ENCODE assay signal across 9 cellular contexts in genomic region chr4:188781655-188782054, GRCh38.
DNase-seq lines count a peak whose midpoint lies in the region; ATAC-seq and TF ChIP-seq lines count a peak whose summit lies in the region.
"Had no signal": no experiment of that assay in that cellular context is flagged by ENCODE, and none has a peak within 500 bp of the region (broad histone marks: within the 10 kb centered on the region; RNA-seq: fewer than 3 reads in every experiment).

No MANE protein-coding gene starts in this region.

- TF ChIP-seq CTCF in upper lobe of right lung (IDR thresholded peaks at IDR 0.05) = peak; percentile 29

- no peaks in the 10 kb centered on the region for H3K27me3 Mint-ChIP-seq in activated naive CD8-positive, alpha-beta T cell treated with anti-CD3 and anti-CD28 coated beads, Interleukin-2, amount 50 U/mL, for 24 hours
- H3K27me3 Mint-ChIP-seq: B cell had no signal

- peaks cover 9% of the 10 kb centered on the region for H3K9me3 Mint-ChIP-seq in activated naive CD8-positive, alpha-beta T cell treated with anti-CD3 and anti-CD28 coated beads, Interleukin-2, amount 50 U/mL, for 24 hours

- no peaks in the 10 kb centered on the region for H3K27me3 ChIP-seq in upper lobe of right lung

- in situ Hi-C loops in SK-MEL-5 (cut with HindIII; ENCODE audit: low pct_unique_long_range_greater_than_20kb, low sequenced_read_pairs) = no loop called here

- ATAC-seq in upper lobe of right lung (no peak), HG02571 (IDR thresholded peaks at IDR 0.05; ENCODE audit: unreplicated experiment) (no peak), HG03135 (IDR thresholded peaks at IDR 0.05; ENCODE audit: unreplicated experiment) (no peak)
- no peak for ATAC-seq in activated naive CD8-positive, alpha-beta T cell treated with anti-CD3 and anti-CD28 coated beads, Interleukin-2, amount 50 U/mL, for 24 hours

- H3K27ac Mint-ChIP-seq in activated naive CD8-positive, alpha-beta T cell treated with anti-CD3 and anti-CD28 coated beads, Interleukin-2, amount 50 U/mL, for 24 hours = no peak overlapping the region
- H3K27ac Mint-ChIP-seq: B cell had no signal

- H3K4me1 Mint-ChIP-seq in activated naive CD8-positive, alpha-beta T cell treated with anti-CD3 and anti-CD28 coated beads, Interleukin-2, amount 50 U/mL, for 24 hours = no peaks in the 10 kb centered on the region
- H3K4me1 Mint-ChIP-seq: B cell had no signal

- no peaks in the 10 kb centered on the region for H3K36me3 ChIP-seq in upper lobe of right lung

- no peak overlapping the region for H3K27ac ChIP-seq in upper lobe of right lung

- intact Hi-C loops in upper lobe of right lung (cut with DNase I) = no loop called here

- H3K36me3 Mint-ChIP-seq in activated naive CD8-positive, alpha-beta T cell treated with anti-CD3 and anti-CD28 coated beads, Interleukin-2, amount 50 U/mL, for 24 hours (ENCODE audit: low read depth) = no peaks in the 10 kb centered on the region

- no peak overlapping the region for H3K4me3 ChIP-seq in upper lobe of right lung

- no peaks in the 10 kb centered on the region for H3K9me3 ChIP-seq in upper lobe of right lung

- H3K4me3 Mint-ChIP-seq in activated naive CD8-positive, alpha-beta T cell treated with anti-CD3 and anti-CD28 coated beads, Interleukin-2, amount 50 U/mL, for 24 hours = no peak overlapping the region
- H3K4me3 Mint-ChIP-seq: B cell had no signal

- H3K4me1 ChIP-seq in upper lobe of right lung = no peaks in the 10 kb centered on the region

- DNase-seq in SIG-M5 treated with dmso at 0.1 percent for 504 hours (lab: John Stamatoyannopoulos, UW; ENCODE audit: unreplicated experiment) = peak; percentile 5
- no peak for DNase-seq in SIG-M5 (lab: John Stamatoyannopoulos, UW)
- peak; percentile 59 for DNase-seq in SK-MEL-5 (ENCODE audit: low read depth, low spot score)
- DNase-seq in glomerular visceral epithelial cell (ENCODE audit: extremely low spot score) = peak; percentile 9
- DNase-seq in upper lobe of right lung = no peak
- DNase-seq in activated naive CD8-positive, alpha-beta T cell treated with anti-CD3 and anti-CD28 coated beads, Interleukin-2, amount 50 U/mL, for 24 hours = no peak

Comparison
In these comparisons a context has a peak if more than half of its experiments do, and no peak if none do; other contexts are left out.
1. DNase-seq: peak in SIG-M5 treated with dmso at 0.1 percent for 504 hours (single experiment), SK-MEL-5 (single experiment) and glomerular visceral epithelial cell (single experiment); none in SIG-M5 (single experiment), upper lobe of right lung (single experiment) and activated naive CD8-positive, alpha-beta T cell treated with anti-CD3 and anti-CD28 coated beads, Interleukin-2, amount 50 U/mL, for 24 hours (single experiment).